Comparison of ENCODE assay signal across 10 cellular contexts in the genomic region with DNA sequence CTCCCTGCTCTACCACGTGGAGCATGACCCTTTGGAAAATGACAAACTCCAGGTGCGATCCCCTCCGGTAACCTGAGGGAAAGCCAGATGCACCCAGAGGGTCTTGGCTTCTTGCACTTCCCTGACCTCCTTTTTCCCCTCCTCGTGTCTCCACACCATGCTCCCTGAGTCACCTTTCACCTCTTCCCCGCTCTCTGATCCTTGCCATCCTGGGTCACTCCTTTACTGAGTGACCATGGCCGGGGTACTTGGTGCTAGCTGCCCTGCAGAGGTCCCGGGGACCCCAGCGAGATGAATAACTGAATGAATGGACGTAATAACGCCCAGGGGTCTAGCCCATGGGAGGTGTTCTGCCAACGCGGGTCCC. TPM values are rescaled to one million over a fixed set of nuclear protein-coding genes. Genes with fewer than 3 reads are reported as not detected.
A peak's percentile ranks its signal among the peaks of the same experiment; 100 is the strongest.
DNase-seq lines count a peak whose midpoint lies in the region; ATAC-seq and TF ChIP-seq lines count a peak whose summit lies in the region.
"Had no signal": no experiment of that assay in that cellular context is flagged by ENCODE, and none has a peak within 500 bp of the region (broad histone marks: within the 10 kb centered on the region; RNA-seq: fewer than 3 reads in every experiment).

No MANE protein-coding gene starts in this region.

- H4K20me1 ChIP-seq in DOHH2 (ENCODE audit: control insufficient read depth, insufficient read depth, low read depth, low read length) = no peaks in the 10 kb centered on the region
- H4K20me1 ChIP-seq in Karpas-422 (ENCODE audit: insufficient read depth, low read depth, low read length) = no peaks in the 10 kb centered on the region

- H3K27ac ChIP-seq in DOHH2 (ENCODE audit: low read depth, low read length) = no peak overlapping the region
- H3K27ac ChIP-seq in Panc1 (ENCODE audit: low read length) = no peak overlapping the region
- H3K27ac ChIP-seq in esophagus squamous epithelium = no peak overlapping the region
- H3K27ac ChIP-seq in psoas muscle = no peak overlapping the region
- H3K27ac ChIP-seq in Karpas-422 (ENCODE audit: low read length) = no peak overlapping the region

- POLR2A ChIA-PET in Panc1 (lab: Charles Lee) = no interaction called here

- CTCF ChIA-PET in Panc1 (lab: Charles Lee) = no interaction called here

- no peak overlapping the region for H3K9ac ChIP-seq in Karpas-422 (ENCODE audit: low read length)

- peaks cover 19% of the 10 kb centered on the region for H3K4me1 ChIP-seq in DOHH2 (ENCODE audit: control insufficient read depth, low read length)
- no peaks in the 10 kb centered on the region for H3K4me1 ChIP-seq in Panc1 (ENCODE audit: control insufficient read depth, insufficient read depth, low read length)
- H3K4me1 ChIP-seq in esophagus squamous epithelium = peaks cover 0 to 25% (median 10%) of the 10 kb centered on the region in 3 donors
- no peaks in the 10 kb centered on the region for H3K4me1 ChIP-seq in psoas muscle
- no peaks in the 10 kb centered on the region for H3K4me1 ChIP-seq in Karpas-422 (ENCODE audit: low read length)

- TF ChIP-seq CTCF in DOHH2 (IDR thresholded peaks at IDR 0.05; ENCODE audit: low read depth, low read length, poor library complexity, severe bottlenecking) (no peak), Panc1 (IDR thresholded peaks at IDR 0.05) (no peak), esophagus squamous epithelium (IDR thresholded peaks at IDR 0.05) (no peak), psoas muscle (IDR thresholded peaks at IDR 0.05) (no peak)

- H3K79me2 ChIP-seq in DOHH2 (ENCODE audit: control insufficient read depth, low read length) = peaks cover 3% of the 10 kb centered on the region; the same call in 1 of the 2 replicates
- H3K79me2 ChIP-seq in Karpas-422 (ENCODE audit: low read length) = no peaks in the 10 kb centered on the region

- no peaks in the 10 kb centered on the region for H3F3A ChIP-seq in DOHH2 (ENCODE audit: control insufficient read depth, insufficient read depth)

- no peaks in the 10 kb centered on the region for H3K9me3 ChIP-seq in DOHH2 (ENCODE audit: control insufficient read depth, insufficient read depth, low read length)
- H3K9me3 ChIP-seq in Panc1 (ENCODE audit: control insufficient read depth, insufficient read depth, low read depth, low read length) = no peaks in the 10 kb centered on the region
- H3K9me3 ChIP-seq in esophagus squamous epithelium = no peaks in the 10 kb centered on the region
- no peaks in the 10 kb centered on the region for H3K9me3 ChIP-seq in psoas muscle
- H3K9me3 ChIP-seq in Karpas-422 (ENCODE audit: low read length) = no peaks in the 10 kb centered on the region

- 58 to 65% methylated on average over 4 to 9 of the region's 12 CpGs for WGBS in esophagus squamous epithelium, 2 donors
- WGBS in psoas muscle, 3 donors = 40 to 63% (median 42%) methylated on average over 12 of the region's 12 CpGs

- H3K36me3 ChIP-seq in DOHH2 (ENCODE audit: control insufficient read depth, low read length) (no peaks in the 10 kb centered on the region), Panc1 (ENCODE audit: control insufficient read depth, insufficient read depth, low read length) (no peaks in the 10 kb centered on the region), esophagus squamous epithelium (no peaks in the 10 kb centered on the region), psoas muscle (ENCODE audit: insufficient read depth in 1 of 2, low read depth in 1 of 2) (no peaks in the 10 kb centered on the region), Karpas-422 (ENCODE audit: insufficient read depth, low read length) (no peaks in the 10 kb centered on the region)

- intact Hi-C loops in Panc1 (cut with micrococcal nuclease; ENCODE audit: unreplicated experiment) (no loop called here), esophagus squamous epithelium (cut with DNase I) (no loop called here), psoas muscle (cut with DNase I) (no loop called here)

- H3K27me3 ChIP-seq in DOHH2 (ENCODE audit: control insufficient read depth, low read length) = no peaks in the 10 kb centered on the region
- H3K27me3 ChIP-seq in Panc1 (ENCODE audit: control insufficient read depth, insufficient read depth, low read length) = no peaks in the 10 kb centered on the region; the same call in 1 of the 2 replicates
- H3K27me3 ChIP-seq in esophagus squamous epithelium = peaks cover 0 to 73% (median 2%) of the 10 kb centered on the region in 4 donors
- peaks cover 0 to 31% (median 5%) of the 10 kb centered on the region in 3 donors for H3K27me3 ChIP-seq in psoas muscle (ENCODE audit: insufficient read depth in 3 of 3, low read length in 2 of 3)
- no peaks in the 10 kb centered on the region for H3K27me3 ChIP-seq in Karpas-422 (ENCODE audit: low read length)

- peak overlapping the region; percentile 77 for H3K4me2 ChIP-seq in DOHH2 (ENCODE audit: low read length)
- no peak overlapping the region for H3K4me2 ChIP-seq in Karpas-422 (ENCODE audit: low read depth, low read length, poor library complexity, severe bottlenecking)

- ATAC-seq in Panc1 (no peak), psoas muscle (no peak), GM21423 (IDR thresholded peaks at IDR 0.05; ENCODE audit: unreplicated experiment) (no peak)

- H3K4me3 ChIP-seq in DOHH2 (ENCODE audit: low read length) (peak overlapping the region; percentile 74), Panc1 (ENCODE audit: low read depth in 2 of 2, low read length in 2 of 2) (peak overlapping the region; percentile 36 to 43), esophagus squamous epithelium (peak overlapping the region; percentile 23 to 66 (median 41)), psoas muscle (peak overlapping the region; percentile 60), Karpas-422 (ENCODE audit: low read length) (no peak overlapping the region)

- no peak overlapping the region for H2AFZ ChIP-seq in Karpas-422 (ENCODE audit: low read length)

- TF ChIP-seq POLR2A in esophagus squamous epithelium (IDR thresholded peaks at IDR 0.05) = no peak

- H3K9me2 ChIP-seq in DOHH2 (replicated peaks; ENCODE audit: control insufficient read depth, low read length) (no peaks in the 10 kb centered on the region), Karpas-422 (replicated peaks; ENCODE audit: insufficient read depth, low read length) (no peaks in the 10 kb centered on the region)

- BruUV-seq in Panc1 (replicated peaks; lab: Mats Ljungman, UMichigan) = no TSS peak

- DNase-seq in Panc1 (ENCODE audit: low read depth, low spot score) (no peak), esophagus squamous epithelium (lab: John Stamatoyannopoulos, UW) (no peak), psoas muscle (no peak), HuH-7.5 (ENCODE audit: low spot score) (no peak), Karpas-422 (no peak), DMS153 (lab: John Stamatoyannopoulos, UW) (no peak)
- DNase-seq: erythroblast, NCI-H748 treated with DMSO at 0.1 percent for 48 hours had no signal

- in situ Hi-C loops in Panc1 (cut with HindIII; ENCODE audit: low pct_unique_long_range_greater_than_20kb, low sequenced_read_pairs) = no loop called here

RNA-seq across cellular contexts. Expression of a gene that starts 0.4 kb away (rescaled TPM):
- total RNA-seq in Panc1 (2021; ENCODE audit: unreplicated experiment) (0.90 TPM), esophagus squamous epithelium (under 1 TPM; 0.11 to 0.97 (median 0.37) TPM), psoas muscle (under 1 TPM; 0.30 to 0.50 (median 0.36) TPM)
- 0.70 TPM for polyA plus RNA-seq in Panc1 (2012; ENCODE audit: insufficient read length)
- under 1 TPM; 0.10 to 0.16 (median 0.16) TPM for polyA plus RNA-seq in psoas muscle
- not detected in 2 replicates for total RNA-seq in Karpas-422 (2014; rRNA removed; shearing (Covaris generic); ENCODE audit: low replicate concordance)

RNA-seq across cellular contexts. Expression of a gene that starts 9.7 kb away (rescaled TPM):
- total RNA-seq in Panc1 (2021; ENCODE audit: unreplicated experiment) (not detected), esophagus squamous epithelium (not detected), psoas muscle (not detected)
- polyA plus RNA-seq in Panc1 (2012; ENCODE audit: insufficient read length) = not detected
- polyA plus RNA-seq in psoas muscle = not detected
- not detected in 2 replicates for total RNA-seq in Karpas-422 (2014; rRNA removed; shearing (Covaris generic); ENCODE audit: low replicate concordance)

RNA-seq across cellular contexts. Expression of a gene that starts 35.0 kb away (rescaled TPM):
- total RNA-seq in Panc1 (2021; ENCODE audit: unreplicated experiment) = 2.4 TPM
- polyA plus RNA-seq in Panc1 (2012; ENCODE audit: insufficient read length) = 0.73 TPM
- total RNA-seq in esophagus squamous epithelium = 1 to 10 TPM; 1.4 to 6.6 (median 4.3) TPM
- total RNA-seq in psoas muscle = under 1 TPM in 3 of 4 donors, not detected in 1; 0.25 to 0.56 (median 0.42) TPM
- under 1 TPM in 2 of 3 donors, not detected in 1; 0.10 to 0.27 TPM for polyA plus RNA-seq in psoas muscle
- 0.30 and 1.2 TPM in 2 replicates for total RNA-seq in Karpas-422 (2014; rRNA removed; shearing (Covaris generic); ENCODE audit: low replicate concordance)

RNA-seq across cellular contexts. Expression of a gene that starts 59.5 kb away (rescaled TPM):
- 59.9 TPM for total RNA-seq in Panc1 (2021; ENCODE audit: unreplicated experiment)
- polyA plus RNA-seq in Panc1 (2012; ENCODE audit: insufficient read length) = 72.2 TPM
- 10 to 100 TPM in 3 of 4 donors, 1 to 10 TPM in 1; 8.8 to 21.0 (median 12.1) TPM for total RNA-seq in esophagus squamous epithelium
- total RNA-seq in psoas muscle = 10 to 100 TPM; 10.7 to 17.3 (median 12.7) TPM
- 10 to 100 TPM in 2 of 3 donors, 1 to 10 TPM in 1; 8.3 to 18.5 (median 15.0) TPM for polyA plus RNA-seq in psoas muscle
- 36.2 and 47.6 TPM in 2 replicates for total RNA-seq in Karpas-422 (2014; rRNA removed; shearing (Covaris generic); ENCODE audit: low replicate concordance)
